Comparison of ENCODE assay signal across 8 cellular contexts in the genomic region with DNA sequence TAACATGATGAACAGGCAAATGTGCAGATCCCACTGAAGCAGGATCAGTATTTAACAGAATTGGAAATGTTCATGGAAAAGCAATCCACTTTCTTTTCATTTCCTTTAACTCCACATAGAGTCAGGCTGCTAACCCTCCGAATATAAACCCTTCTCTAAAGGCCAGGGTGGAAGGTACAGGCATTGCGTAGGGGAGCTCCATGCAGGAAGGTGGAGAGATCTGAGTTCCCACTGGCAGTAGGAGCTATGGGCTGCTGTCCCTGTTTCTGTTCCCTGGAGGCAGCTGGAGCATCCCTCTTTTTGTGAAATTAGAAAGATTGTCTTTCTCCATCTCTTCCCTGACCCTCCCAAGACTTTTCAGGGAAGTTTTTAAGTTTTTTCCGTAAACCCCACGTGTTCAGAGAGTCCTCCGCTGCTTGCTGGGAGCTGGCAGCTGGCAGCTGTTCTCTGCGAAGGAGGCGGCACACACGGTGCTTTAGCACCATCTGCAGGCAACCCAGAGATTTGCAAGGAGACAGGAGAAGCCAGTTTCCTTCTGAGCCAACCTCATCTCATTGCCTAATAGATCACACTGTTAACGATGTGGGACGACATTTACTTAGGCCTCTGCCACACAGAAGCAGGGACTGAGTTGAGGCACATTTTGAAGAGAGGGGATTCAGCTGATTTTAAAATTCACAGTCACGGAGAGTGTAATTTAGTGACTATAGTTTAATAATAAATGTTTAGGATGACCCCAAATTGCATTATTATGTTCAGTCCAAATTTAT. TPM values are rescaled to one million over a fixed set of nuclear protein-coding genes. Genes with fewer than 3 reads are reported as not detected.
DNase-seq lines count a peak whose midpoint lies in the region; ATAC-seq and TF ChIP-seq lines count a peak whose summit lies in the region.

No MANE protein-coding gene starts in this region.

- H3K27me3 ChIP-seq in CD4-positive, alpha-beta memory T cell (ENCODE audit: insufficient read depth, low read length), result no peaks in the 10 kb centered on the region
- no peaks in the 10 kb centered on the region for H3K27me3 ChIP-seq in lung (ENCODE audit: control insufficient read depth, insufficient read depth)

- H3K27ac Mint-ChIP-seq in CD4-positive, alpha-beta memory T cell, result peak overlapping the region in 1 of 7 donors; percentile 53

- peaks cover 3% of the 10 kb centered on the region for H3K4me1 ChIP-seq in CD4-positive, alpha-beta memory T cell (ENCODE audit: insufficient read depth, low read length)
- peaks cover 2 to 3% of the 10 kb centered on the region in 2 donors for H3K4me1 ChIP-seq in lung (ENCODE audit: control insufficient read depth in 2 of 2, insufficient read depth in 2 of 2, low read length in 2 of 2)

- peaks cover 0 to 4% (median 3%) of the 10 kb centered on the region in 4 donors for H3K4me1 Mint-ChIP-seq in CD4-positive, alpha-beta memory T cell

- H3K27ac ChIP-seq in CD4-positive, alpha-beta memory T cell (ENCODE audit: low read depth, low read length), result no peak overlapping the region
- peak overlapping the region; percentile 52 to 61 for H3K27ac ChIP-seq in lung (ENCODE audit: low read depth in 1 of 2, low read length in 1 of 2)

- no peaks in the 10 kb centered on the region for H3K36me3 ChIP-seq in CD4-positive, alpha-beta memory T cell (ENCODE audit: insufficient read depth, low read length)
- H3K36me3 ChIP-seq in lung (ENCODE audit: control insufficient read depth in 2 of 2, insufficient read depth in 2 of 2, low read length in 2 of 2), result no peaks in the 10 kb centered on the region

- H3K27me3 Mint-ChIP-seq in CD4-positive, alpha-beta memory T cell, result no peaks in the 10 kb centered on the region

- peak; percentile 94 for TF ChIP-seq CTCF in lung (IDR thresholded peaks at IDR 0.05; ENCODE audit: control extremely low read depth, extremely low read depth)

- CTCF ChIA-PET in CD4-positive, alpha-beta memory T cell (lab: Charles Lee; ENCODE audit: partially characterized antibody), result interaction anchor here (0.6 to 4.2 kb wide), 24 partner anchors 10 to 1244 kb away, joined by 3 to 48 read pairs (median 5); a partner anchor contains a TSS

- no peaks in the 10 kb centered on the region for H3K9me3 ChIP-seq in CD4-positive, alpha-beta memory T cell (ENCODE audit: control insufficient read depth in 1 of 2, low read length in 2 of 2)
- H3K9me3 ChIP-seq in lung (ENCODE audit: control insufficient read depth in 2 of 2, insufficient read depth in 1 of 2, low read length in 1 of 2), result no peaks in the 10 kb centered on the region

- intact Hi-C loops in CD4-positive, alpha-beta memory T cell (cut with micrococcal nuclease), result loop anchor here (1.0 to 10.0 kb wide), 5 partner anchors 60 to 1245 kb away; a partner anchor contains a TSS

- DNase-seq in CD4-positive, alpha-beta memory T cell, result peak; percentile 58 to 67 (median 63)
- DNase-seq in NCI-H748 (lab: John Stamatoyannopoulos, UW; ENCODE audit: unreplicated experiment) (peak; percentile 78), ecto neural progenitor cell (ENCODE audit: low spot score) (peak; percentile 84), lung (ENCODE audit: low spot score) (peak; percentile 81)
- DNase-seq in activated CD4-positive, alpha-beta T cell treated with anti-CD3 and anti-CD28 coated beads, Interleukin-2, amount 50 U/mL, for 4 hours, result peak; percentile 54 to 58
- DNase-seq in stimulated activated CD4-positive, alpha-beta T cell treated with anti-CD3 and anti-CD28 coated beads, TNF-alpha, amount 100 ng/mL, for 4 hours (ENCODE audit: low read depth in 3 of 3), result peak; percentile 33 to 50 (median 35)

- no peak overlapping the region for H3K4me3 ChIP-seq in CD4-positive, alpha-beta memory T cell (ENCODE audit: low read length in 2 of 2)
- H3K4me3 ChIP-seq in lung, result no peak overlapping the region

- POLR2A ChIA-PET in CD4-positive, alpha-beta memory T cell (lab: Charles Lee; ENCODE audit: partially characterized antibody), result no interaction called here

- no peaks in the 10 kb centered on the region for H3K9me3 Mint-ChIP-seq in CD4-positive, alpha-beta memory T cell

- ATAC-seq in GM19397 (IDR thresholded peaks at IDR 0.05; ENCODE audit: unreplicated experiment) (peak; percentile 75), HG03558 (IDR thresholded peaks at IDR 0.05; ENCODE audit: extremely low read depth, unreplicated experiment) (peak; percentile 64), lung (ENCODE audit: insufficient read depth, low FRiP score) (peak; percentile 89)

- WGBS in lung, 2 donors, result 7 to 8% methylated on average over 11 of the region's 11 CpGs

- no peaks in the 10 kb centered on the region for H3K36me3 Mint-ChIP-seq in CD4-positive, alpha-beta memory T cell

- peak overlapping the region in 3 of 8 donors; percentile 47 to 59 (median 59) for H3K4me3 Mint-ChIP-seq in CD4-positive, alpha-beta memory T cell

RNA-seq across cellular contexts. Expression of a gene that starts 55.4 kb away (rescaled TPM):
- total RNA-seq in CD4-positive, alpha-beta memory T cell, result 10 to 100 TPM; 16.7 to 19.2 TPM
- polyA plus RNA-seq in CD4-positive, alpha-beta memory T cell, result 1 to 10 TPM; 9.3 to 9.9 TPM
- 10 to 100 TPM; 19.4 to 35.5 TPM for total RNA-seq in lung
- 1 to 10 TPM; 4.1 to 6.0 TPM for polyA plus RNA-seq in lung
